ENCODE assay signal across 15 cellular contexts in genomic region chr11:124892131-124892530, GRCh38. TPM values are rescaled to one million over a fixed set of nuclear protein-coding genes. Genes with fewer than 3 reads are reported as not detected.
"Had no signal": no experiment of that assay in that cellular context is flagged by ENCODE, and none has a peak within 500 bp of the region (broad histone marks: within the 10 kb centered on the region; RNA-seq: fewer than 3 reads in every experiment).

No MANE protein-coding gene starts in this region.

- H3K4me2 ChIP-seq: hepatocyte had no signal

- H3K27me3 ChIP-seq: dorsolateral prefrontal cortex, hepatocyte, thyroid gland had no signal

- H2AFZ ChIP-seq: hepatocyte had no signal

- H3K36me3 ChIP-seq: stomach, thyroid gland had no signal

- H3K4me3 ChIP-seq: dorsolateral prefrontal cortex, hepatocyte, SK-N-MC, stomach, thyroid gland had no signal

- H3K9me3 ChIP-seq: stomach, thyroid gland had no signal

- FAIRE-seq: frontal cortex had no signal

- DNase-seq: activated CD4-positive, alpha-beta T cell treated with anti-CD3 and anti-CD28 coated beads, Interleukin-2, amount 50 U/mL, for 1 hour; activated gamma-delta T cell; activated T-cell treated with anti-CD3 and anti-CD28 coated beads, Interleukin-2, amount 50 U/mL, for 24 hours; dorsolateral prefrontal cortex; stimulated activated CD4-positive, alpha-beta T cell treated with anti-CD3 and anti-CD28 coated beads, Interleukin-4, amount 100 ng/mL, for 4 hours; stomach; thyroid gland had no signal

- H3K27ac ChIP-seq: hepatocyte, SK-N-MC had no signal

- H3K79me2 ChIP-seq: hepatocyte had no signal

RNA-seq across cellular contexts. Expression of gene ROBO4, which starts 5.5 kb away (rescaled TPM):
- total RNA-seq: T-helper 1 cell treated with Interleukin-12 subunit alpha and Interleukin-12 subunit beta and Interleukin-4 antibody, amounts not matched to agents 30 ng/mL and 1 ng/mL, for 36 hours had no signal

RNA-seq across cellular contexts. Expression of gene HEPN1, which starts 26.9 kb away (rescaled TPM):
- total RNA-seq: cerebellum; fibroblast of lung; frontal cortex; hepatocyte; osteocyte; stomach; T-helper 1 cell treated with Interleukin-12 subunit alpha and Interleukin-12 subunit beta and Interleukin-4 antibody, amounts not matched to agents 30 ng/mL and 1 ng/mL, for 36 hours; thyroid gland; WTC11 had no signal
- polyA plus RNA-seq: fibroblast of lung, hepatocyte, stomach had no signal

RNA-seq across cellular contexts. Expression of gene HEPACAM, which starts 43.7 kb away (rescaled TPM):
- total RNA-seq: osteocyte; stomach; T-helper 1 cell treated with Interleukin-12 subunit alpha and Interleukin-12 subunit beta and Interleukin-4 antibody, amounts not matched to agents 30 ng/mL and 1 ng/mL, for 36 hours; WTC11 had no signal
- polyA plus RNA-seq: hepatocyte had no signal
